Comparison of ENCODE assay signal across 10 cellular contexts in genomic region chr11:65650547-65651338, GRCh38. TPM values are rescaled to one million over a fixed set of nuclear protein-coding genes. Genes with fewer than 3 reads are reported as not detected.
DNase-seq lines count a peak whose midpoint lies in the region; ATAC-seq and TF ChIP-seq lines count a peak whose summit lies in the region.
"Had no signal": no experiment of that assay in that cellular context is flagged by ENCODE, and none has a peak within 500 bp of the region (broad histone marks: within the 10 kb centered on the region; RNA-seq: fewer than 3 reads in every experiment).

No MANE protein-coding gene starts in this region.

- no peak overlapping the region for H3K4me2 ChIP-seq in OCI-LY1 (ENCODE audit: low read length)

- 0 out of 2 replicates have a peak, but pooled peaks cover 7% of the 10 kb centered on the region for H3F3A ChIP-seq in OCI-LY1 (ENCODE audit: insufficient read depth, low read length)

- CTCF ChIA-PET in CD8-positive, alpha-beta T cell (lab: Charles Lee) = interaction anchor here (1.4 to 3.2 kb wide), 3 partner anchors 25 to 27 kb away, joined by 3 to 15 read pairs (median 7); no protein-coding TSS in a partner anchor

- no peaks in the 10 kb centered on the region for H4K20me1 ChIP-seq in OCI-LY1 (ENCODE audit: insufficient read depth, low read length)

- peaks cover 67% of the 10 kb centered on the region for H3K36me3 Mint-ChIP-seq in CD8-positive, alpha-beta T cell

- no peaks in the 10 kb centered on the region for H3K9me3 ChIP-seq in CD8-positive, alpha-beta T cell (ENCODE audit: low read length)
- H3K9me3 ChIP-seq in OCI-LY1 (ENCODE audit: low read length) (no peaks in the 10 kb centered on the region), esophagus muscularis mucosa (no peaks in the 10 kb centered on the region), psoas muscle (no peaks in the 10 kb centered on the region)

- peaks cover 43% of the 10 kb centered on the region for H3K36me3 ChIP-seq in CD8-positive, alpha-beta T cell (ENCODE audit: insufficient read depth, low read length)
- H3K36me3 ChIP-seq in OCI-LY1 (ENCODE audit: insufficient read depth, low read length) = peaks cover 65% of the 10 kb centered on the region
- peaks cover 18 to 78% (median 68%) of the 10 kb centered on the region in 4 donors for H3K36me3 ChIP-seq in esophagus muscularis mucosa
- peaks cover 9 to 49% of the 10 kb centered on the region in 2 donors for H3K36me3 ChIP-seq in psoas muscle (ENCODE audit: insufficient read depth in 1 of 2, low read depth in 1 of 2)

- no peak overlapping the region for H3K4me3 Mint-ChIP-seq in CD8-positive, alpha-beta T cell

- TF ChIP-seq CTCF in CD8-positive, alpha-beta T cell (IDR thresholded peaks at IDR 0.05) = no peak
- TF ChIP-seq CTCF in OCI-LY1 (IDR thresholded peaks at IDR 0.05; ENCODE audit: low read length) (no peak), esophagus muscularis mucosa (IDR thresholded peaks at IDR 0.05) (no peak), psoas muscle (IDR thresholded peaks at IDR 0.05) (no peak)

- no peaks in the 10 kb centered on the region for H3K27me3 ChIP-seq in CD8-positive, alpha-beta T cell (ENCODE audit: insufficient read depth, low read length)
- H3K27me3 ChIP-seq in OCI-LY1 (ENCODE audit: insufficient read depth, low read length) (no peaks in the 10 kb centered on the region), esophagus muscularis mucosa (no peaks in the 10 kb centered on the region), psoas muscle (ENCODE audit: insufficient read depth in 3 of 3, low read length in 2 of 3) (peaks cover 0 to 16% (median 0%) of the 10 kb centered on the region in 3 donors)

- DNase-seq in CD8-positive, alpha-beta T cell = peak in 1 of 7 experiments; percentile 5
- no peak for DNase-seq in esophagus muscularis mucosa (ENCODE audit: extremely low spot score)
- DNase-seq in psoas muscle = peak in 1 of 2 donors; percentile 61
- DNase-seq in HCEC 1CT = no peak

- H3K79me2 ChIP-seq in OCI-LY1 (ENCODE audit: insufficient read depth, low read length) = no peaks in the 10 kb centered on the region

- no peak overlapping the region for H3K27ac ChIP-seq in CD8-positive, alpha-beta T cell (ENCODE audit: low read depth, low read length)
- H3K27ac ChIP-seq in OCI-LY1 (ENCODE audit: low read depth, low read length, poor library complexity, severe bottlenecking) = peak overlapping the region; percentile 80
- H3K27ac ChIP-seq in esophagus muscularis mucosa (replicated peaks in 1 of 4) = peak overlapping the region; percentile 91 to 97 (median 94)
- peak overlapping the region; percentile 93 for H3K27ac ChIP-seq in psoas muscle

- H3K9ac ChIP-seq in OCI-LY1 (ENCODE audit: low read length) = no peak overlapping the region

- no peaks in the 10 kb centered on the region for H3K9me2 ChIP-seq in OCI-LY1 (ENCODE audit: low read depth, low read length)

- no peak overlapping the region for H3K4me3 ChIP-seq in CD8-positive, alpha-beta T cell (ENCODE audit: low read depth, low read length)
- H3K4me3 ChIP-seq in OCI-LY1 (ENCODE audit: low read depth, low read length, poor library complexity, severe bottlenecking) = no peak overlapping the region
- H3K4me3 ChIP-seq in esophagus muscularis mucosa = no peak overlapping the region
- no peak overlapping the region for H3K4me3 ChIP-seq in psoas muscle

- peaks cover 27% of the 10 kb centered on the region for H3K4me1 ChIP-seq in CD8-positive, alpha-beta T cell (ENCODE audit: insufficient read depth, low read length)
- H3K4me1 ChIP-seq in OCI-LY1 (ENCODE audit: insufficient read depth, low read length, severe bottlenecking) = peaks cover 20% of the 10 kb centered on the region
- peaks cover 40 to 82% (median 74%) of the 10 kb centered on the region in 4 donors for H3K4me1 ChIP-seq in esophagus muscularis mucosa
- H3K4me1 ChIP-seq in psoas muscle = peaks cover 17% of the 10 kb centered on the region

- no peak overlapping the region for H2AFZ ChIP-seq in OCI-LY1 (ENCODE audit: low read length)

- ATAC-seq in CD8-positive, alpha-beta T cell = no peak
- ATAC-seq in psoas muscle (no peak), GM18498 (IDR thresholded peaks at IDR 0.05; ENCODE audit: unreplicated experiment) (no peak), HG03097 (IDR thresholded peaks at IDR 0.05; ENCODE audit: low FRiP score, unreplicated experiment) (no peak), GM21528 (IDR thresholded peaks at IDR 0.05; ENCODE audit: low FRiP score, unreplicated experiment) (no peak)
- ATAC-seq: stimulated activated naive CD8-positive, alpha-beta T cell treated with anti-CD3 and anti-CD28 coated beads, Interleukin-15, amount 100 ng/mL, for 72 hours had no signal

- POLR2A ChIA-PET in CD8-positive, alpha-beta T cell (lab: Charles Lee) = interaction anchor here (7.0 to 8.7 kb wide), 2 partner anchors 11 to 12 kb away, joined by 89 to 156 read pairs; partner anchors contain the start of genes RELA and SIPA1

- no peak for TF ChIP-seq EP300 in esophagus muscularis mucosa (IDR thresholded peaks at IDR 0.05)

- WGBS in esophagus muscularis mucosa = 80% methylated on average over 19 of the region's 20 CpGs
- 67 to 70% (median 69%) methylated on average over 18 to 20 of the region's 20 CpGs for WGBS in psoas muscle, 3 donors

- H3K27ac Mint-ChIP-seq in CD8-positive, alpha-beta T cell = peak overlapping the region; percentile 32

- TF ChIP-seq POLR2A in esophagus muscularis mucosa (IDR thresholded peaks at IDR 0.05; ENCODE audit: low read depth) = no peak

- no peaks in the 10 kb centered on the region for H3K27me3 Mint-ChIP-seq in CD8-positive, alpha-beta T cell (ENCODE audit: low read depth)
- H3K27me3 Mint-ChIP-seq: stimulated activated naive CD8-positive, alpha-beta T cell treated with anti-CD3 and anti-CD28 coated beads, Interleukin-15, amount 100 ng/mL, for 72 hours had no signal

- H3K4me1 Mint-ChIP-seq in CD8-positive, alpha-beta T cell (ENCODE audit: low read depth) = peaks cover 34% of the 10 kb centered on the region

- H3K9me3 Mint-ChIP-seq in CD8-positive, alpha-beta T cell = no peaks in the 10 kb centered on the region
- H3K9me3 Mint-ChIP-seq: stimulated activated naive CD8-positive, alpha-beta T cell treated with anti-CD3 and anti-CD28 coated beads, Interleukin-15, amount 100 ng/mL, for 72 hours had no signal

- intact Hi-C loops in CD8-positive, alpha-beta T cell (cut with DNase I, micrococcal nuclease) = loop anchor here (5.0 kb wide), 2 partner anchors 108 to 207 kb away; partner anchors contain the start of gene CFL1 (in 2 of the 2)
- intact Hi-C loops in esophagus muscularis mucosa (cut with DNase I) = no loop called here
- intact Hi-C loops in psoas muscle (cut with DNase I) = loop anchor here in 1 of 2 donors (5.0 kb wide), 1 partner anchor 108 kb away; no protein-coding TSS in a partner anchor

RNA-seq across cellular contexts. Expression of gene RELA, which starts 12.0 kb away (rescaled TPM):
- 100 to 1,000 TPM; 380 to 384 TPM for total RNA-seq in CD8-positive, alpha-beta T cell
- total RNA-seq in esophagus muscularis mucosa (10 to 100 TPM; 51.5 to 84.6 (median 82.1) TPM), psoas muscle (10 to 100 TPM; 48.7 to 72.6 (median 65.2) TPM)
- 10 to 100 TPM; 42.1 to 64.9 (median 64.0) TPM for polyA plus RNA-seq in psoas muscle

RNA-seq across cellular contexts. Expression of gene SIPA1, which starts 12.8 kb away (rescaled TPM):
- total RNA-seq in CD8-positive, alpha-beta T cell = 100 to 1,000 TPM; 397 to 405 TPM
- total RNA-seq in esophagus muscularis mucosa (10 to 100 TPM; 40.7 to 56.3 (median 45.8) TPM), psoas muscle (10 to 100 TPM; 10.1 to 15.6 (median 11.3) TPM)
- polyA plus RNA-seq in psoas muscle = 10 to 100 TPM in 2 of 3 donors, 1 to 10 TPM in 1; 7.9 to 17.4 (median 13.7) TPM

RNA-seq across cellular contexts. Expression of gene PCNX3, which starts 35.2 kb away (rescaled TPM):
- total RNA-seq in CD8-positive, alpha-beta T cell = 10 to 100 TPM; 52.7 to 56.4 TPM
- total RNA-seq in esophagus muscularis mucosa (10 to 100 TPM; 21.4 to 43.1 (median 27.1) TPM), psoas muscle (10 to 100 TPM in 1 of 4 donors, 1 to 10 TPM in 3; 8.9 to 10.8 (median 9.7) TPM)
- 10 to 100 TPM in 2 of 3 donors, 1 to 10 TPM in 1; 6.5 to 15.5 (median 11.4) TPM for polyA plus RNA-seq in psoas muscle

RNA-seq across cellular contexts. Expression of gene MAP3K11, which starts 36.7 kb away (rescaled TPM):
- total RNA-seq in CD8-positive, alpha-beta T cell = 10 to 100 TPM; 56.6 to 65.7 TPM
- total RNA-seq in esophagus muscularis mucosa = 10 to 100 TPM; 29.9 to 41.7 (median 37.6) TPM
- 10 to 100 TPM; 14.5 to 18.8 (median 16.8) TPM for total RNA-seq in psoas muscle
- polyA plus RNA-seq in psoas muscle = 10 to 100 TPM in 2 of 3 donors, 1 to 10 TPM in 1; 8.8 to 13.9 (median 10.7) TPM

RNA-seq across cellular contexts. Expression of gene KCNK7, which starts 55.1 kb away (rescaled TPM):
- total RNA-seq in CD8-positive, alpha-beta T cell = 10 to 100 TPM in 1 of 2 experiments, 1 to 10 TPM in 1; 9.1 to 11.1 TPM
- total RNA-seq in esophagus muscularis mucosa (1 to 10 TPM in 3 of 4 donors, under 1 TPM in 1; 0.99 to 1.2 (median 1.2) TPM), psoas muscle (under 1 TPM in 3 of 4 donors, not detected in 1; 0.19 to 0.56 (median 0.27) TPM)
- polyA plus RNA-seq in psoas muscle = 1 to 10 TPM in 1 of 3 donors, under 1 TPM in 2; 0.22 to 1.4 (median 0.99) TPM
- total RNA-seq: HT1080 had no signal

Comparison
In these comparisons a context has a peak if more than half of its experiments do, and no peak if none do; other contexts are left out.
1. RNA of gene RELA, which starts 12.0 kb away (total RNA-seq): 380 to 384 TPM in CD8-positive, alpha-beta T cell; 51.5 to 84.6 TPM in esophagus muscularis mucosa and 48.7 to 72.6 TPM in psoas muscle; every median in the first group is over 4 times any median in the second.
2. RNA of gene SIPA1, which starts 12.8 kb away (total RNA-seq): 397 to 405 TPM in CD8-positive, alpha-beta T cell; 40.7 to 56.3 TPM in esophagus muscularis mucosa and 10.1 to 15.6 TPM in psoas muscle; every median in the first group is over 4 times any median in the second.